Comparison of ENCODE assay signal across 2 cellular contexts in the genomic region with DNA sequence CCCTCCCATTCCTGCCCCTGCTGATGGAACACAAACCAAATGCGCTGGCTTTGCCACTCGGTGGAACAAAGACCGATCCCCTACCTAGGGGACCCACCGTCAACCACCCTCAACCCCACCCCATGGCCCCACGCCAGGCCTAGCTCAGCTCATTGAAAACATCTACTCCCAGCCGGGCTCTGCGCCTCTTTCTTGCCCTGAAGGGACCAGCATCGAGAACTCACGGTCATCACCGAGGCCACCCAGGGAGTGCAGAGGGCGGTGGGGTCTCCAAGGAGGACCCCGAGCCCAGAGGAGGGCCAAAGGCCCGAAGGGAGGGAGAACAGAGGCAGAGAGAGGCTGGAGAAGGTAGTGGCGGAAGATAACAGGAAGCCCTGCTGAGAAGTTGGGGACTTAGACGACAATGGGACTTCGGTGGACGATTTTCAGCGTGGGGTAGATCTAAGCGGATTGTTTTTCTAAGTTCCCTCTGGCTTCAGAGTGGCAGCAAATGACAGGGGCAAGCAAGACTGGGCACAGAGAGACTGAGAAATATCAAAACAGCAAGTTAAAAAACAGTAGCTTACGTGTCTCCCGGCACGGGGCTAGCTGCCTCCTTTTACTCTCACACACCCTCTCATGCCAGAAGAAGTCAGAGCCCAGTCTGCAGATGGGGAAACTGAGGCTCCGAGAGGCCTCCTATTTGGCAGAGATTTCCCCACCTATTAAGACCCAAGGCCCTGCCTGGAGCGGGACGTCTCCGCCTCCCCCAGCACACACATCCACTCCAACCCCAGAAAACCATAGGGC.
A peak's percentile ranks its signal among the peaks of the same experiment; 100 is the strongest.
TF ChIP-seq lines count a peak whose summit lies in the region.

No MANE protein-coding gene starts in this region.

TF ChIP-seq in GM23338, 12 proteins besides CTCF, POLR2A, EP300 and RAD21:
- 0 out of 2 replicates have a peak, but pooled peaks have one; percentile 19 for TF ChIP-seq POLR2AphosphoS5 (IDR thresholded peaks at IDR 0.05; ENCODE audit: low read depth)
- no peak for TF ChIP-seq ZNF114 (CRISPR knock-in tag; IDR thresholded peaks at IDR 0.05)
TF ChIP-seq in GM23338: peak in this region for 1.

TF ChIP-seq in endothelial cell of umbilical vein, 7 proteins besides CTCF, POLR2A, EP300 and RAD21:
- TF ChIP-seq POLR2AphosphoS5 (IDR thresholded peaks at IDR 0.05; ENCODE audit: insufficient read depth, low read depth, low read length) (no peak), JUN (IDR thresholded peaks at IDR 0.05; ENCODE audit: borderline replicate concordance, insufficient read depth, insufficient read length, low read depth) (no peak), GATA2 (IDR thresholded peaks at IDR 0.05; ENCODE audit: insufficient read depth, insufficient read length, low read depth, low read length) (no peak), EZH2 (IDR thresholded peaks at IDR 0.05; ENCODE audit: borderline replicate concordance, low read depth, low read length, severe bottlenecking) (no peak), MAX (IDR thresholded peaks at IDR 0.05; ENCODE audit: insufficient read depth, insufficient read length) (no peak), FOS (IDR thresholded peaks at IDR 0.05; ENCODE audit: borderline replicate concordance, insufficient read depth, low read length) (no peak), MYC (IDR thresholded peaks at IDR 0.05; ENCODE audit: low read depth, low read length) (no peak)
TF ChIP-seq in endothelial cell of umbilical vein: peak in this region for 0.
